8 cellular contexts compared by ENCODE assay signal in the genomic region with DNA sequence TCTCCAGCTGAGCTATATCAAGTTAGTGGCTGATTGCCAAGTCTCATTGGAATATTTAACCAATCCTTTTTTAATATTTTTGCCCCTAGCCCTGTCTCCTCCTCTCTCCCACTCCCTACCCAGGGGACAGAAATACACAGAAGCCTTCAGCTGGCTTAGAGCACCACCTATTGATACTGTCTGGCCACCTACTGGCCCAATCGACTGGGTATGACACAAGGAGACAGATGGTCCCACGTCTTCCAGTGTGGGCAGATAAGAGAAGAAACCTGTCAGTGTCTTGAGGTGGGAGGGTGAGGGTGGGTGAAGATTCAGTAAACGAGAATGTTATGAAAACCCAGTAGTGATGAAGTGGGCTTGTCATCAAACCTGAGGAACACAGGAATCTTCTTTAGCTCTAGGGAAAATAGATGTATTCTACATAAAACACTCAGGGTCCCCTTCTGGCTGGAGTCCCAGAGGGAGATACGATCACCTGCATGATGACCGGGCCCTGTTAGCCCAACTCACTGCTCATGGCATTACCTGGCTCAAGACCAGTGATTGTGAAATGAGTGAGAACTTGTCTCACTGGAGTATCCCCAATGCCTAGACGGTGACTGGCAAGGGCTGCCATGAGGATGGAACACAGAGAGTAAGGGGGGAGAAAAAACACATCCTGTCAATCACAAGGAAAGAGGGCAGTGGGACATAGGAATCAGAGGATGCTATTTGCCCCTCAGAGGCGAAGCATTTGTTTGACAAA. TPM values are rescaled to one million over a fixed set of nuclear protein-coding genes. Genes with fewer than 3 reads are reported as not detected.
DNase-seq lines count a peak whose midpoint lies in the region; FAIRE-seq and TF ChIP-seq lines count a peak whose summit lies in the region.

No MANE protein-coding gene starts in this region.

- no peaks in the 10 kb centered on the region for H3K9me3 ChIP-seq in adipocyte (ENCODE audit: control insufficient read depth, low read length)
- H3K9me3 ChIP-seq in left ventricle myocardium inferior (replicated peaks) = no peaks in the 10 kb centered on the region
- H3K9me3 ChIP-seq in small intestine (ENCODE audit: control insufficient read depth, low read depth) = no peaks in the 10 kb centered on the region

- peaks cover 6% of the 10 kb centered on the region for H3K4me1 ChIP-seq in adipocyte (ENCODE audit: control insufficient read depth, insufficient read depth, low read length)
- peaks cover 17% of the 10 kb centered on the region for H3K4me1 ChIP-seq in left ventricle myocardium inferior
- H3K4me1 ChIP-seq in small intestine (ENCODE audit: control insufficient read depth in 2 of 2, insufficient read depth in 1 of 2, low read depth in 1 of 2, low read length in 1 of 2) = no peaks in the 10 kb centered on the region

- H3K36me3 ChIP-seq in adipocyte (ENCODE audit: control insufficient read depth, insufficient read depth, low read length, severe bottlenecking) (peaks cover 84% of the 10 kb centered on the region), left ventricle myocardium inferior (peaks cover 63% of the 10 kb centered on the region), small intestine (ENCODE audit: control insufficient read depth in 2 of 2, insufficient read depth in 2 of 2, low read length in 2 of 2) (peaks cover 5 to 6% of the 10 kb centered on the region in 2 donors)

- H3K27me3 ChIP-seq in adipocyte (replicated peaks; ENCODE audit: control insufficient read depth, insufficient read depth, low read length) = no peaks in the 10 kb centered on the region
- no peaks in the 10 kb centered on the region for H3K27me3 ChIP-seq in left ventricle myocardium inferior (ENCODE audit: low read depth)
- no peaks in the 10 kb centered on the region for H3K27me3 ChIP-seq in small intestine (ENCODE audit: control insufficient read depth in 2 of 2, insufficient read depth in 2 of 2, low read length in 2 of 2)

- no peak overlapping the region for H3K4me3 ChIP-seq in adipocyte (ENCODE audit: low read length)
- no peak overlapping the region for H3K4me3 ChIP-seq in left ventricle myocardium inferior
- no peak overlapping the region for H3K4me3 ChIP-seq in small intestine (ENCODE audit: low read depth in 1 of 2, low read length in 2 of 2)

- 56 to 68% (median 65%) methylated on average over 7 of the region's 7 CpGs for WGBS in small intestine, 3 donors

- FAIRE-seq in small intestine (lab: Jason Lieb, UNC) = no peak

- intact Hi-C loops in left ventricle myocardium inferior (cut with micrococcal nuclease) = loop anchor here (5.0 kb wide), 1 partner anchor 252 kb away; no protein-coding TSS in a partner anchor

- H3K9ac ChIP-seq in adipocyte (ENCODE audit: low read length) = no peak overlapping the region

- DNase-seq in NCI-H2196 (lab: John Stamatoyannopoulos, UW; ENCODE audit: unreplicated experiment) = peak; percentile 36
- DNase-seq in NCI-H2196 treated with DMSO at 0.1 percent for 48 hours (lab: John Stamatoyannopoulos, UW; ENCODE audit: unreplicated experiment) = no peak
- DNase-seq in M059J (ENCODE audit: low read depth) = peak; percentile 42
- peak; percentile 76 for DNase-seq in adipocyte (ENCODE audit: low read depth)
- DNase-seq in left ventricle myocardium inferior = no peak
- DNase-seq in small intestine = peak; percentile 40
- DNase-seq in T1000 (lab: John Stamatoyannopoulos, UW) = no peak
- no peak for DNase-seq in NCI-H146 (lab: John Stamatoyannopoulos, UW)

- TF ChIP-seq CTCF in left ventricle myocardium inferior (IDR thresholded peaks at IDR 0.05; ENCODE audit: borderline replicate concordance) = peak; percentile 69

- H3K27ac ChIP-seq in left ventricle myocardium inferior (replicated peaks) (no peak overlapping the region), small intestine (ENCODE audit: low read depth in 1 of 2, low read length in 1 of 2) (no peak overlapping the region)

RNA-seq across cellular contexts. Expression of gene POLR1A, which starts 26.7 kb away (rescaled TPM):
- total RNA-seq in M059J (2014; rRNA removed; shearing (Covaris generic)) = 18.1 and 18.6 TPM in 2 replicates
- total RNA-seq in left ventricle myocardium inferior = 16.3 TPM
- 1 to 10 TPM; 1.4 to 8.3 (median 2.5) TPM for polyA plus RNA-seq in small intestine

RNA-seq across cellular contexts. Expression of gene PTCD3, which starts 27.1 kb away (rescaled TPM):
- 38.3 and 52.6 TPM in 2 replicates for total RNA-seq in M059J (2014; rRNA removed; shearing (Covaris generic))
- total RNA-seq in left ventricle myocardium inferior = 158 TPM
- polyA plus RNA-seq in small intestine = 10 to 100 TPM; 14.1 to 28.4 (median 21.5) TPM

Comparison
In these comparisons a context has a peak if more than half of its experiments do, and no peak if none do; other contexts are left out.
1. DNase-seq: peak in NCI-H2196 (single experiment), M059J (single experiment), adipocyte (single experiment) and small intestine (single experiment); none in NCI-H2196 treated with DMSO at 0.1 percent for 48 hours (single experiment), left ventricle myocardium inferior (single experiment), T1000 (single experiment) and NCI-H146 (single experiment).